12 cellular contexts compared by ENCODE assay signal in genomic region chr3:157135671-157136396, GRCh38. TPM values are rescaled to one million over a fixed set of nuclear protein-coding genes. Genes with fewer than 3 reads are reported as not detected.
DNase-seq lines count a peak whose midpoint lies in the region; ATAC-seq and TF ChIP-seq lines count a peak whose summit lies in the region.
"Had no signal": no experiment of that assay in that cellular context is flagged by ENCODE, and none has a peak within 500 bp of the region (broad histone marks: within the 10 kb centered on the region; RNA-seq: fewer than 3 reads in every experiment).

No MANE protein-coding gene starts in this region.

- H3K27ac Mint-ChIP-seq in nephron = peak overlapping the region; percentile 70 to 81 (median 79)
- H3K27ac Mint-ChIP-seq: memory B cell had no signal

- intact Hi-C loops in colonic mucosa (cut with DNase I) = loop anchor here (5.0 to 10.0 kb wide), 3 partner anchors 464 to 981 kb away; partner anchors contain the start of gene TIPARP

- DNase-seq in ACHN (peak; percentile 71), LHCN-M2 (ENCODE audit: low read depth) (peak; percentile 74), epithelial cell of prostate (ENCODE audit: low read depth, low spot score) (no peak), colonic mucosa (no peak)
- no peak for DNase-seq in stimulated activated CD4-positive, alpha-beta T cell treated with anti-CD3 and anti-CD28 coated beads, Interleukin-12 subunit alpha, Interleukin-12 subunit beta, amount 100 ng/mL, for 4 hours
- DNase-seq: activated effector memory CD4-positive, alpha-beta T cell treated with anti-CD3 and anti-CD28 coated beads, Interleukin-2, amount 50 U/mL, for 16 hours; NCI-H774 had no signal

- H3K9ac ChIP-seq in colonic mucosa (ENCODE audit: low read depth in 2 of 2, low read length in 2 of 2) = peak overlapping the region in 1 of 2 donors; percentile 63

- no peaks in the 10 kb centered on the region for H3K36me3 Mint-ChIP-seq in nephron (ENCODE audit: low read depth)

- no peak for TF ChIP-seq POLR2A in GM18505 (IDR thresholded peaks at IDR 0.05; ENCODE audit: borderline replicate concordance, extremely low read depth, insufficient read depth, insufficient read length)

- no peaks in the 10 kb centered on the region for H3K9me3 ChIP-seq in colonic mucosa

- no peaks in the 10 kb centered on the region for H3K36me3 ChIP-seq in colonic mucosa

- no peaks in the 10 kb centered on the region for H3K27me3 Mint-ChIP-seq in nephron (ENCODE audit: low read depth)
- H3K27me3 Mint-ChIP-seq: memory B cell; stimulated activated memory B cell treated with anti-CD40 and anti-IgM and Interleukin-4, amounts not matched to agents 10 μg/mL and 1 μg/mL and 100 μg/mL, for 72 hours had no signal

- peak overlapping the region; percentile 99 for H3K27ac ChIP-seq in epithelial cell of prostate
- H3K27ac ChIP-seq in colonic mucosa = no peak overlapping the region

- in situ Hi-C loops in ACHN (cut with HindIII; ENCODE audit: low pct_ligation_motif_present, low pct_unique_long_range_greater_than_20kb, low sequenced_read_pairs) = no loop called here

- no peak for ATAC-seq in GM21528 (IDR thresholded peaks at IDR 0.05; ENCODE audit: low FRiP score, unreplicated experiment)
- no peak for ATAC-seq in GM18505 (IDR thresholded peaks at IDR 0.05; ENCODE audit: unreplicated experiment)
- ATAC-seq: stimulated activated memory B cell treated with anti-CD40 and anti-IgM and Interleukin-4, amounts not matched to agents 10 μg/mL and 1 μg/mL and 100 μg/mL, for 72 hours had no signal

- TF ChIP-seq CTCF in nephron (IDR thresholded peaks at IDR 0.05; ENCODE audit: unreplicated experiment in 3 of 3) (no peak), colonic mucosa (IDR thresholded peaks at IDR 0.05) (no peak)

- peak overlapping the region in 1 of 3 experiments; percentile 16 for H3K4me3 Mint-ChIP-seq in nephron
- H3K4me3 Mint-ChIP-seq: memory B cell; stimulated activated memory B cell treated with anti-CD40 and anti-IgM and Interleukin-4, amounts not matched to agents 10 μg/mL and 1 μg/mL and 100 μg/mL, for 72 hours had no signal

- peaks cover 49% of the 10 kb centered on the region for H3K4me1 Mint-ChIP-seq in nephron
- H3K4me1 Mint-ChIP-seq: stimulated activated memory B cell treated with anti-CD40 and anti-IgM and Interleukin-4, amounts not matched to agents 10 μg/mL and 1 μg/mL and 100 μg/mL, for 72 hours had no signal

- no peaks in the 10 kb centered on the region for H3K27me3 ChIP-seq in colonic mucosa

- no peak overlapping the region for H3K4me3 ChIP-seq in colonic mucosa

- peaks cover 25% of the 10 kb centered on the region for H3K4me1 ChIP-seq in colonic mucosa

- no peaks in the 10 kb centered on the region for H3K9me3 Mint-ChIP-seq in nephron
- H3K9me3 Mint-ChIP-seq: memory B cell; stimulated activated memory B cell treated with anti-CD40 and anti-IgM and Interleukin-4, amounts not matched to agents 10 μg/mL and 1 μg/mL and 100 μg/mL, for 72 hours had no signal

RNA-seq across cellular contexts. Expression of gene CCNL1, which starts 24.1 kb away (rescaled TPM):
- 82.8 and 103 TPM in 2 replicates for total RNA-seq in LHCN-M2 (2014; rRNA removed)
- polyA plus RNA-seq in LHCN-M2 (2012) = 14.7 TPM
- 100 to 1,000 TPM in 1 of 2 donors, 10 to 100 TPM in 1; 76.4 to 103 TPM for total RNA-seq in colonic mucosa

Comparison
In these comparisons a context has a peak if more than half of its experiments do, and no peak if none do; other contexts are left out.
1. DNase-seq: peak in ACHN (single experiment) and LHCN-M2 (single experiment); none in epithelial cell of prostate (single experiment), colonic mucosa (single experiment) and stimulated activated CD4-positive, alpha-beta T cell treated with anti-CD3 and anti-CD28 coated beads, Interleukin-12 subunit alpha, Interleukin-12 subunit beta, amount 100 ng/mL, for 4 hours (single experiment).